In the genomic region with DNA sequence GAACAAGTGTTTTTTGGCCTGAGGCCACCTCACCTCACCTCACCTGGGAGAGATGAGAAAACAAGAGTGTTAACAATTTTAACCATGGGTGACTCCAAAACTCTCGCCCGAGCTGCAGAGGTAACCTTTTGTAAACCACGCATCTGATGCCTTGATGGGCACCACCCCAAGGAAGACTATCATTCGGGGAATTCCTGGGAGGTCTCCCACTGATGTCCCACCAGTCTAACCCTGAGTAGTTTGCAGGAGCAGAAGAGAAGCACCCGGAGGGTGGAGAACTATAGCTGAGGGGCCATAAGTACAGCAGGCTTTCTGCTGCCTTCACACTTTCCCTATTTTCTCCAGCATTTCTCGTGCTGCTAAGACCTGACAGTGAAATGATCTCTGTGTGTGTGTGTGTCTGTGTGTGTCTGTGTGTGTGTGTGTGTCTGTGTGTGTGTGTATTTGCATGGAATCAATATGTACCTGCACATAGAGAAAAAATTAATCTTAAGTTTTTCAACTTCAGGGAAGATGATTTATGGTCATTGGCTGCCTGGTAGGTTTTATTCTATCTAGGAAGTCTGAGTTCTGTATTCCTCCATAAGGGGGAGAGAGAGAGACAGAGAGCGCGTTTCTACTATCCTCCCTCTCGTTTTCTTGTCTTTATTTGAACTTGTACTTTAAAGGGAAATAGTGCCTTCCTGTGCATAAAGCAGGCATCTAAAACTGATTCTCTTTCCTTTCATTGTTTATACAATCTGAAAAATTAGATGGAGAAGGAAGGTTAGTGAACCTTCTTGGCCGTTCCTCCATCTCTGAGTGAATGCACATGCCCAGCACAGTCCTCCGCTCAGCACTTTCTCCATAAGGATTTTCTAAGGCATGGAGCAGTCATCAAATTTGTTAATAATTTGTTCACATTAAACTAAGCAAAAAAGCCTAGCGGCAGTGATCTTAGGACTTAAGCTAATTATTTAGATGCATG, we compare ENCODE assay signal across 10 cellular contexts.
DNase-seq lines count a peak whose midpoint lies in the region; ATAC-seq and TF ChIP-seq lines count a peak whose summit lies in the region.
"Had no signal": no experiment of that assay in that cellular context is flagged by ENCODE, and none has a peak within 500 bp of the region (broad histone marks: within the 10 kb centered on the region; RNA-seq: fewer than 3 reads in every experiment).

No MANE protein-coding gene starts in this region.

- peak; percentile 2 for TF ChIP-seq CTCF in GM06990 (IDR thresholded peaks at IDR 0.05; ENCODE audit: insufficient read depth, low read length, poor library complexity, severe bottlenecking)
- TF ChIP-seq CTCF in VCaP (conservative IDR thresholded peaks at IDR 0.05), result peak; percentile 54
- no peak for TF ChIP-seq CTCF in fibroblast of the aortic adventitia (IDR thresholded peaks at IDR 0.05; ENCODE audit: insufficient read depth, low read length)

- H3K36me3 Mint-ChIP-seq in effector memory CD8-positive, alpha-beta T cell (ENCODE audit: insufficient read depth), result no peaks in the 10 kb centered on the region

- no peak overlapping the region for H3K4me3 Mint-ChIP-seq in effector memory CD8-positive, alpha-beta T cell

- H3K4me3 ChIP-seq in GM06990 (replicated peaks; ENCODE audit: low read depth, low read length) (no peak overlapping the region), fibroblast of the aortic adventitia (ENCODE audit: low read depth, low read length) (no peak overlapping the region)

- peaks cover 18 to 26% of the 10 kb centered on the region in 2 donors for H3K27me3 Mint-ChIP-seq in effector memory CD8-positive, alpha-beta T cell

- no peak overlapping the region for H3K27ac ChIP-seq in VCaP

- H3K27me3 ChIP-seq in GM06990 (replicated peaks; ENCODE audit: control insufficient read depth, insufficient read depth, low read length), result no peaks in the 10 kb centered on the region

- ATAC-seq in effector memory CD8-positive, alpha-beta T cell (replicated peaks), result no peak

- H3K9me3 Mint-ChIP-seq in effector memory CD8-positive, alpha-beta T cell, result no peaks in the 10 kb centered on the region

- no peaks in the 10 kb centered on the region for H3K4me1 Mint-ChIP-seq in effector memory CD8-positive, alpha-beta T cell (ENCODE audit: low read depth in 2 of 2)

- H3K36me3 ChIP-seq in GM06990 (ENCODE audit: control insufficient read depth, insufficient read depth, low read length), result no peaks in the 10 kb centered on the region

- DNase-seq in GM06990 (ENCODE audit: extremely low read depth, insufficient read length), result no peak
- peak; percentile 7 for DNase-seq in fibroblast of the aortic adventitia (ENCODE audit: low read depth)
- DNase-seq in pulmonary artery endothelial cell (ENCODE audit: low read depth, low spot score), result peak; percentile 67
- DNase-seq in effector memory CD8-positive, alpha-beta T cell, result no peak
- DNase-seq in NCI-H2196 (lab: John Stamatoyannopoulos, UW; ENCODE audit: unreplicated experiment), result no peak
- no peak for DNase-seq in GM19238 (ENCODE audit: insufficient read length, low spot score)
- no peak for DNase-seq in NCI-H226
- DNase-seq: NCI-H187 treated with DMSO at 0.1 percent for 48 hours, posterior cingulate gyrus had no signal

- H3K27ac Mint-ChIP-seq in effector memory CD8-positive, alpha-beta T cell, result no peak overlapping the region

Comparison
In these comparisons a context has a peak if more than half of its experiments do, and no peak if none do; other contexts are left out.
1. DNase-seq: peak in fibroblast of the aortic adventitia (single experiment) and pulmonary artery endothelial cell (single experiment); none in GM06990 (single experiment), effector memory CD8-positive, alpha-beta T cell (0 of 3), NCI-H2196 (single experiment), GM19238 (single experiment) and NCI-H226 (single experiment).